Comparison of ENCODE assay signal across 8 cellular contexts in genomic region chr6:145736854-145737181, GRCh38. TPM values are rescaled to one million over a fixed set of nuclear protein-coding genes. Genes with fewer than 3 reads are reported as not detected.
DNase-seq lines count a peak whose midpoint lies in the region; ATAC-seq lines count a peak whose summit lies in the region.

No MANE protein-coding gene starts in this region.

- H3K4me3 ChIP-seq in stomach smooth muscle (ENCODE audit: low read length in 2 of 2), result peak overlapping the region; percentile 55 to 84

- H3K36me3 Mint-ChIP-seq in activated naive CD8-positive, alpha-beta T cell treated with anti-CD3 and anti-CD28 coated beads, Interleukin-2, amount 50 U/mL, for 24 hours (ENCODE audit: low read depth), result peaks cover 4% of the 10 kb centered on the region

- no peak for ATAC-seq in activated naive CD8-positive, alpha-beta T cell treated with anti-CD3 and anti-CD28 coated beads, Interleukin-2, amount 50 U/mL, for 24 hours
- no peak for ATAC-seq in HG03139 (IDR thresholded peaks at IDR 0.05; ENCODE audit: unreplicated experiment)

- H3K27me3 Mint-ChIP-seq in activated naive CD8-positive, alpha-beta T cell treated with anti-CD3 and anti-CD28 coated beads, Interleukin-2, amount 50 U/mL, for 24 hours, result no peaks in the 10 kb centered on the region

- peaks cover 32% of the 10 kb centered on the region for H3K4me1 Mint-ChIP-seq in activated naive CD8-positive, alpha-beta T cell treated with anti-CD3 and anti-CD28 coated beads, Interleukin-2, amount 50 U/mL, for 24 hours

- peaks cover 7% of the 10 kb centered on the region for H3K9me3 Mint-ChIP-seq in activated naive CD8-positive, alpha-beta T cell treated with anti-CD3 and anti-CD28 coated beads, Interleukin-2, amount 50 U/mL, for 24 hours

- H3K4me3 Mint-ChIP-seq in activated naive CD8-positive, alpha-beta T cell treated with anti-CD3 and anti-CD28 coated beads, Interleukin-2, amount 50 U/mL, for 24 hours, result peak overlapping the region; percentile 91

- H3K27me3 ChIP-seq in layer of hippocampus (ENCODE audit: control insufficient read depth, insufficient read depth, low read length), result no peaks in the 10 kb centered on the region
- H3K27me3 ChIP-seq in stomach smooth muscle (ENCODE audit: control insufficient read depth in 1 of 2, insufficient read depth in 2 of 2, low read length in 2 of 2), result no peaks in the 10 kb centered on the region

- peak; percentile 34 for DNase-seq in NCI-H82 (lab: John Stamatoyannopoulos, UW)
- no peak for DNase-seq in NCI-H82 treated with DMSO at 0.1 percent for 48 hours (lab: John Stamatoyannopoulos, UW; ENCODE audit: unreplicated experiment)
- DNase-seq in activated naive CD8-positive, alpha-beta T cell treated with anti-CD3 and anti-CD28 coated beads, Interleukin-2, amount 50 U/mL, for 24 hours, result no peak
- DNase-seq in mucosa of gallbladder (ENCODE audit: low spot score), result no peak
- DNase-seq in cerebellar cortex (ENCODE audit: low spot score), result no peak

- no peaks in the 10 kb centered on the region for H3K36me3 ChIP-seq in stomach smooth muscle (ENCODE audit: control insufficient read depth in 2 of 2, insufficient read depth in 2 of 2, low read length in 2 of 2)

- H3K9me3 ChIP-seq in stomach smooth muscle (ENCODE audit: control insufficient read depth in 2 of 2, low read length in 2 of 2), result no peaks in the 10 kb centered on the region

- peak overlapping the region; percentile 51 to 92 for H3K9ac ChIP-seq in stomach smooth muscle (ENCODE audit: low read length in 2 of 2)

- H3K27ac ChIP-seq in layer of hippocampus (ENCODE audit: low read depth, low read length) (peak overlapping the region; percentile 46), stomach smooth muscle (ENCODE audit: low read length) (peak overlapping the region; percentile 96)

- peaks cover 10% of the 10 kb centered on the region for H3K4me1 ChIP-seq in stomach smooth muscle (ENCODE audit: control insufficient read depth, insufficient read depth, low read length)

- H3K27ac Mint-ChIP-seq in activated naive CD8-positive, alpha-beta T cell treated with anti-CD3 and anti-CD28 coated beads, Interleukin-2, amount 50 U/mL, for 24 hours, result peak overlapping the region; percentile 99

RNA-seq across cellular contexts. Expression of gene EPM2A, which starts 1.5 kb away (rescaled TPM):
- 16.5 TPM for total RNA-seq in mucosa of gallbladder
